Comparison of ENCODE assay signal across 8 cellular contexts in genomic region chr22:23913306-23913660, GRCh38. TPM values are rescaled to one million over a fixed set of nuclear protein-coding genes. Genes with fewer than 3 reads are reported as not detected.
DNase-seq lines count a peak whose midpoint lies in the region; ATAC-seq and TF ChIP-seq lines count a peak whose summit lies in the region.

No MANE protein-coding gene starts in this region.

- no peaks in the 10 kb centered on the region; the same call in 1 of the 2 replicates for H3K9me3 ChIP-seq in OCI-LY7 (ENCODE audit: low read length)
- no peaks in the 10 kb centered on the region for H3K9me3 ChIP-seq in prostate gland

- POLR2A ChIA-PET in OCI-LY7 (lab: Charles Lee) = interaction anchor here (0.7 to 5.6 kb wide), 6 partner anchors 19 to 129 kb away, joined by 3 to 43 read pairs (median 5); partner anchors contain the start of genes MIF and SLC2A11

- intact Hi-C loops in OCI-LY7 (cut with micrococcal nuclease; ENCODE audit: unreplicated experiment) (loop anchor here (5.0 kb wide), 1 partner anchor 146 kb away; the partner anchor contains the start of gene CHCHD10), prostate gland (cut with DNase I) (no loop called here)

- no peaks in the 10 kb centered on the region for H3K27me3 ChIP-seq in prostate gland (replicated peaks; ENCODE audit: insufficient read depth)

- peak; percentile 29 for DNase-seq in NCI-H748 (lab: John Stamatoyannopoulos, UW; ENCODE audit: unreplicated experiment)
- DNase-seq in NCI-H748 treated with DMSO at 0.1 percent for 48 hours (lab: John Stamatoyannopoulos, UW) = no peak
- peak; percentile 80 for DNase-seq in OCI-LY7 (ENCODE audit: low spot score)
- no peak for DNase-seq in endothelial cell (ENCODE audit: low spot score)
- no peak for DNase-seq in prostate gland (ENCODE audit: low spot score)
- DNase-seq in ACHN = no peak
- no peak for DNase-seq in HK-2 (ENCODE audit: unreplicated experiment)

- TF ChIP-seq CTCF in OCI-LY7 (conservative IDR thresholded peaks at IDR 0.05; ENCODE audit: low read length) (no peak), endothelial cell (IDR thresholded peaks at IDR 0.05; ENCODE audit: unreplicated experiment) (no peak), prostate gland (IDR thresholded peaks at IDR 0.05) (no peak)

- CTCF ChIA-PET in OCI-LY7 (lab: Charles Lee; ENCODE audit: unreplicated experiment) = interaction anchor here (1.3 kb wide), 1 partner anchor 20 kb away, joined by 3 read pairs; no protein-coding TSS in a partner anchor

- H3K4me3 ChIP-seq in OCI-LY7 (ENCODE audit: low read depth, low read length, poor library complexity, severe bottlenecking) = peak overlapping the region; percentile 74
- peak overlapping the region; percentile 43 to 50 for H3K4me3 ChIP-seq in prostate gland

- H3K9me3 Mint-ChIP-seq in endothelial cell (ENCODE audit: unreplicated experiment) = no peaks in the 10 kb centered on the region

- H3K4me1 ChIP-seq in OCI-LY7 (ENCODE audit: insufficient read depth, low read length, poor library complexity, severe bottlenecking) (peaks cover 68% of the 10 kb centered on the region), prostate gland (replicated peaks) (no peaks in the 10 kb centered on the region)

- TF ChIP-seq POLR2A in prostate gland (IDR thresholded peaks at IDR 0.05) = no peak

- no peak for ATAC-seq in HG03442 (IDR thresholded peaks at IDR 0.05; ENCODE audit: unreplicated experiment)

- peak overlapping the region; percentile 96 for H3K27ac Mint-ChIP-seq in endothelial cell (ENCODE audit: unreplicated experiment)

- peaks cover 19% of the 10 kb centered on the region; the same call in 1 of the 2 replicates for H3K36me3 ChIP-seq in OCI-LY7 (ENCODE audit: insufficient read depth, low read length)
- no peaks in the 10 kb centered on the region for H3K36me3 ChIP-seq in prostate gland

- in situ Hi-C loops in ACHN (cut with HindIII; ENCODE audit: low pct_ligation_motif_present, low pct_unique_long_range_greater_than_20kb, low sequenced_read_pairs) = no loop called here

- H3K27ac ChIP-seq in OCI-LY7 (ENCODE audit: low read depth, low read length, poor library complexity, severe bottlenecking) (peak overlapping the region; percentile 85), prostate gland (peak overlapping the region; percentile 88)

- peaks cover 3% of the 10 kb centered on the region for H3K36me3 Mint-ChIP-seq in endothelial cell (ENCODE audit: low read depth, unreplicated experiment)

- BruUV-seq in OCI-LY7 (replicated peaks; lab: Mats Ljungman, UMichigan) = no TSS peak

- peaks cover 11% of the 10 kb centered on the region for H3K4me1 Mint-ChIP-seq in endothelial cell (ENCODE audit: unreplicated experiment)

- H4K20me1 ChIP-seq in OCI-LY7 (ENCODE audit: insufficient read depth, low read length) = no peaks in the 10 kb centered on the region

- H3K27me3 Mint-ChIP-seq in endothelial cell (ENCODE audit: unreplicated experiment) = peaks cover 9% of the 10 kb centered on the region

- H3K9me2 ChIP-seq in OCI-LY7 (ENCODE audit: insufficient read depth, low read length) = no peaks in the 10 kb centered on the region

- 0% methylated on average over 1 of the region's 1 CpG for WGBS in prostate gland

- no peaks in the 10 kb centered on the region; the same call in 1 of the 2 replicates for H3K79me2 ChIP-seq in OCI-LY7 (ENCODE audit: insufficient read depth, low read depth, low read length)

- H2AFZ ChIP-seq in OCI-LY7 (ENCODE audit: low read length) = peak overlapping the region; percentile 8; the same call in 1 of the 2 replicates

- H3K4me3 Mint-ChIP-seq in endothelial cell (ENCODE audit: unreplicated experiment) = peak overlapping the region; percentile 93

- peak overlapping the region; percentile 85 for H3K4me2 ChIP-seq in OCI-LY7 (ENCODE audit: low read length)

RNA-seq across cellular contexts. Expression of gene MIF, which starts 19.1 kb away (rescaled TPM):
- 861 and 1,440 TPM in 2 replicates for total RNA-seq in OCI-LY7 (2014; rRNA removed; shearing (Covaris generic))
- 1,078 and 1,202 TPM in 2 replicates for total RNA-seq in OCI-LY7 (2022)
- 306 TPM for total RNA-seq in endothelial cell (ENCODE audit: unreplicated experiment)
- 100 to 1,000 TPM; 501 to 587 TPM for total RNA-seq in prostate gland

RNA-seq across cellular contexts. Expression of gene GSTT2B, which starts 47.7 kb away (rescaled TPM):
- total RNA-seq in OCI-LY7 (2014; rRNA removed; shearing (Covaris generic)) = not detected in 2 replicates
- total RNA-seq in OCI-LY7 (2022) (not detected in 2 replicates), endothelial cell (ENCODE audit: unreplicated experiment) (6.0 TPM), prostate gland (10 to 100 TPM in 1 of 2 donors, 1 to 10 TPM in 1; 3.9 to 16.2 TPM)

RNA-seq across cellular contexts. Expression of gene DDTL, which starts 53.4 kb away (rescaled TPM):
- 2.4 and 4.6 TPM in 2 replicates for total RNA-seq in OCI-LY7 (2014; rRNA removed; shearing (Covaris generic))
- total RNA-seq in OCI-LY7 (2022) = 3.7 and 4.1 TPM in 2 replicates
- 1.4 TPM for total RNA-seq in endothelial cell (ENCODE audit: unreplicated experiment)
- total RNA-seq in prostate gland = 1 to 10 TPM in 1 of 2 donors, not detected in 1; 2.2 TPM

RNA-seq across cellular contexts. Expression of gene SLC2A11, which starts 55.6 kb away (rescaled TPM):
- 16.0 and 16.4 TPM in 2 replicates for total RNA-seq in OCI-LY7 (2014; rRNA removed; shearing (Covaris generic))
- total RNA-seq in OCI-LY7 (2022) (41.6 and 50.2 TPM in 2 replicates), endothelial cell (ENCODE audit: unreplicated experiment) (9.2 TPM), prostate gland (10 to 100 TPM; 15.1 to 27.0 TPM)

Comparison
In these comparisons a context has a peak if more than half of its experiments do, and no peak if none do; other contexts are left out.
1. DNase-seq: peak in NCI-H748 (single experiment) and OCI-LY7 (single experiment); none in NCI-H748 treated with DMSO at 0.1 percent for 48 hours (single experiment), endothelial cell (single experiment), prostate gland (single experiment), ACHN (single experiment) and HK-2 (single experiment).